In genomic region chrX:15335135-15336022, GRCh38 we compare ENCODE assay signal across 1 cellular context.
A peak's percentile ranks its signal among the peaks of the same experiment; 100 is the strongest.
TF ChIP-seq lines count a peak whose summit lies in the region.

Gene PIGA (minus strand): TSS chrX:15335523. CDS start chrX:15331930, 3,593 bp downstream.

TF ChIP-seq in HepG2, 621 proteins besides CTCF, POLR2A, EP300 and RAD21 (continued from another document):
- TF ChIP-seq ZNF407 (CRISPR knock-in tag; IDR thresholded peaks at IDR 0.05; ENCODE audit: not compliant biosample characterization) = no peak
- TF ChIP-seq HNRNPLL (IDR thresholded peaks at IDR 0.05; ENCODE audit: low read depth, low read length, poor library complexity, severe bottlenecking) = peak; percentile 94
- no peak for TF ChIP-seq ZNF256 (CRISPR knock-in tag; conservative IDR thresholded peaks at IDR 0.05)
- 0 out of 2 replicates have a peak, but pooled peaks have one; percentile 32 for TF ChIP-seq ATF7-NPFF (CRISPR knock-in tag; IDR thresholded peaks at IDR 0.05; ENCODE audit: low read depth)
- TF ChIP-seq MAX (IDR thresholded peaks at IDR 0.05) = peak; percentile 62
- TF ChIP-seq ZMYM4 (CRISPR knock-in tag; IDR thresholded peaks at IDR 0.05) = peak; percentile 86
- TF ChIP-seq KDM2A (CRISPR knock-in tag; IDR thresholded peaks at IDR 0.05; ENCODE audit: borderline replicate concordance, low read depth) = peak; percentile 69
- no peak for TF ChIP-seq ZNF589 (CRISPR knock-in tag; conservative IDR thresholded peaks at IDR 0.05)
- TF ChIP-seq RFX1 (IDR thresholded peaks at IDR 0.05) = peak; percentile 71; the same call in 1 of the 2 replicates
- peak; percentile 25; the same call in 1 of the 2 replicates for TF ChIP-seq NFKB2 (CRISPR knock-in tag; IDR thresholded peaks at IDR 0.05; ENCODE audit: borderline replicate concordance)
- TF ChIP-seq ATF3 (CRISPR knock-in tag; IDR thresholded peaks at IDR 0.05) = no peak
- TF ChIP-seq ARID4A (CRISPR knock-in tag; IDR thresholded peaks at IDR 0.05; ENCODE audit: borderline replicate concordance) = peak; percentile 93
- 0 out of 2 replicates have a peak, but pooled peaks have one; percentile 20 for TF ChIP-seq IRF2 (CRISPR knock-in tag; IDR thresholded peaks at IDR 0.05)
- peak; percentile 46; the same call in 1 of the 2 replicates for TF ChIP-seq ZNF768 (CRISPR knock-in tag; IDR thresholded peaks at IDR 0.05)
- 0 out of 2 replicates have a peak, but pooled peaks have one; percentile 38 for TF ChIP-seq ZNF501 (CRISPR knock-in tag; IDR thresholded peaks at IDR 0.05)
